8 cellular contexts compared by ENCODE assay signal in genomic region chrX:17535229-17535628, GRCh38.
DNase-seq lines count a peak whose midpoint lies in the region; ATAC-seq and TF ChIP-seq lines count a peak whose summit lies in the region.

No MANE protein-coding gene starts in this region.

- H3K36me3 ChIP-seq in heart right ventricle (no peaks in the 10 kb centered on the region), MM.1S (replicated peaks; ENCODE audit: insufficient read depth, low read length) (no peaks in the 10 kb centered on the region)

- H3K27ac ChIP-seq in heart right ventricle (no peak overlapping the region), MM.1S (ENCODE audit: low read length) (no peak overlapping the region)

- H3F3A ChIP-seq in MM.1S (ENCODE audit: insufficient read depth, low read length): no peaks in the 10 kb centered on the region

- no peak overlapping the region for H3K4me3 ChIP-seq in heart right ventricle
- H3K4me3 ChIP-seq in MM.1S (ENCODE audit: low read length): no peak overlapping the region

- TF ChIP-seq CTCF in heart right ventricle (IDR thresholded peaks at IDR 0.05) (peak in 8 of 9 donors; percentile 21 to 51 (median 44)), MM.1S (IDR thresholded peaks at IDR 0.05; ENCODE audit: low read length) (peak; percentile 64)

- H3K4me3 Mint-ChIP-seq in activated naive CD8-positive, alpha-beta T cell treated with anti-CD3 and anti-CD28 coated beads, Interleukin-2, amount 50 U/mL, for 24 hours: no peak overlapping the region
- no peak overlapping the region for H3K4me3 Mint-ChIP-seq in naive thymus-derived CD8-positive, alpha-beta T cell

- no peak overlapping the region for H3K4me2 ChIP-seq in MM.1S (ENCODE audit: low read depth, low read length)

- no peak overlapping the region for H3K9ac ChIP-seq in MM.1S (ENCODE audit: low read length)

- WGBS in heart right ventricle, 2 donors: 85 to 95% methylated on average over 4 of the region's 4 CpGs

- H3K27ac Mint-ChIP-seq in activated naive CD8-positive, alpha-beta T cell treated with anti-CD3 and anti-CD28 coated beads, Interleukin-2, amount 50 U/mL, for 24 hours: peak overlapping the region; percentile 60
- H3K27ac Mint-ChIP-seq in naive thymus-derived CD8-positive, alpha-beta T cell: no peak overlapping the region

- POLR2A ChIA-PET in naive thymus-derived CD8-positive, alpha-beta T cell (lab: Charles Lee): no interaction called here

- DNase-seq in heart right ventricle (peak in 1 of 2 donors; percentile 7), cardiac septum (ENCODE audit: low spot score) (no peak), MM.1S (peak; percentile 49), NCI-H2081 treated with DMSO at 0.1 percent for 48 hours (lab: John Stamatoyannopoulos, UW) (no peak)
- DNase-seq in activated naive CD8-positive, alpha-beta T cell treated with anti-CD3 and anti-CD28 coated beads, Interleukin-2, amount 50 U/mL, for 24 hours: peak; percentile 37
- peak in 6 of 10 donors; percentile 0 to 18 (median 8) for DNase-seq in naive thymus-derived CD8-positive, alpha-beta T cell
- DNase-seq in NK-92 treated with Interleukin-12 subunit alpha and Interleukin-12 subunit beta, amount 100 ng/mL, for 24 hours (lab: John Stamatoyannopoulos, UW): no peak

- peaks cover 4% of the 10 kb centered on the region for H3K36me3 Mint-ChIP-seq in activated naive CD8-positive, alpha-beta T cell treated with anti-CD3 and anti-CD28 coated beads, Interleukin-2, amount 50 U/mL, for 24 hours (ENCODE audit: low read depth)
- no peaks in the 10 kb centered on the region for H3K36me3 Mint-ChIP-seq in naive thymus-derived CD8-positive, alpha-beta T cell

- no peaks in the 10 kb centered on the region for H3K79me2 ChIP-seq in MM.1S (ENCODE audit: low read length)

- H3K4me1 ChIP-seq in heart right ventricle (no peaks in the 10 kb centered on the region), MM.1S (ENCODE audit: low read length) (no peaks in the 10 kb centered on the region)

- H3K27me3 ChIP-seq in heart right ventricle (peaks cover 0 to 17% (median 0%) of the 10 kb centered on the region in 7 donors), MM.1S (replicated peaks; ENCODE audit: insufficient read depth, low read length) (no peaks in the 10 kb centered on the region)

- H3K27me3 Mint-ChIP-seq in activated naive CD8-positive, alpha-beta T cell treated with anti-CD3 and anti-CD28 coated beads, Interleukin-2, amount 50 U/mL, for 24 hours: no peaks in the 10 kb centered on the region
- H3K27me3 Mint-ChIP-seq in naive thymus-derived CD8-positive, alpha-beta T cell: peaks cover 0 to 4% (median 0%) of the 10 kb centered on the region in 5 donors

- H3K9me3 Mint-ChIP-seq in activated naive CD8-positive, alpha-beta T cell treated with anti-CD3 and anti-CD28 coated beads, Interleukin-2, amount 50 U/mL, for 24 hours: no peaks in the 10 kb centered on the region
- peaks cover 0 to 7% (median 0%) of the 10 kb centered on the region in 9 donors for H3K9me3 Mint-ChIP-seq in naive thymus-derived CD8-positive, alpha-beta T cell

- no peaks in the 10 kb centered on the region for H3K9me2 ChIP-seq in MM.1S (replicated peaks; ENCODE audit: insufficient read depth, low read length)

- no peaks in the 10 kb centered on the region for H4K20me1 ChIP-seq in MM.1S (ENCODE audit: insufficient read depth, low read length)

- peak in 1 of 8 donors; percentile 48 for ATAC-seq in heart right ventricle
- peak; percentile 50 for ATAC-seq in activated naive CD8-positive, alpha-beta T cell treated with anti-CD3 and anti-CD28 coated beads, Interleukin-2, amount 50 U/mL, for 24 hours
- no peak for ATAC-seq in naive thymus-derived CD8-positive, alpha-beta T cell
- no peak for ATAC-seq in HG03378 (IDR thresholded peaks at IDR 0.05; ENCODE audit: unreplicated experiment)

- peaks cover 0 to 5% (median 0%) of the 10 kb centered on the region in 11 donors for H3K9me3 ChIP-seq in heart right ventricle
- H3K9me3 ChIP-seq in MM.1S (replicated peaks; ENCODE audit: insufficient read depth, low read length): no peaks in the 10 kb centered on the region

- H2AFZ ChIP-seq in MM.1S (ENCODE audit: low read length): no peak overlapping the region

- intact Hi-C loops in heart right ventricle (cut with DNase I) (loop anchor here in 8 of 10 donors (2.0 to 10.0 kb wide), 8 partner anchors 50 to 293 kb away; no protein-coding TSS in a partner anchor), cardiac septum (cut with DNase I) (loop anchor here (5.0 kb wide), 1 partner anchor 57 kb away; no protein-coding TSS in a partner anchor)

- peaks cover 24% of the 10 kb centered on the region for H3K4me1 Mint-ChIP-seq in activated naive CD8-positive, alpha-beta T cell treated with anti-CD3 and anti-CD28 coated beads, Interleukin-2, amount 50 U/mL, for 24 hours
- no peaks in the 10 kb centered on the region for H3K4me1 Mint-ChIP-seq in naive thymus-derived CD8-positive, alpha-beta T cell

Comparison
In these comparisons a context has a peak if more than half of its experiments do, and no peak if none do; other contexts are left out.
1. DNase-seq: peak in MM.1S (single experiment), activated naive CD8-positive, alpha-beta T cell treated with anti-CD3 and anti-CD28 coated beads, Interleukin-2, amount 50 U/mL, for 24 hours (single experiment) and naive thymus-derived CD8-positive, alpha-beta T cell (6 of 10); none in cardiac septum (single experiment), NK-92 treated with Interleukin-12 subunit alpha and Interleukin-12 subunit beta, amount 100 ng/mL, for 24 hours (single experiment) and NCI-H2081 treated with DMSO at 0.1 percent for 48 hours (single experiment).